ENCODE assay signal across 30 cellular contexts in the genomic region with DNA sequence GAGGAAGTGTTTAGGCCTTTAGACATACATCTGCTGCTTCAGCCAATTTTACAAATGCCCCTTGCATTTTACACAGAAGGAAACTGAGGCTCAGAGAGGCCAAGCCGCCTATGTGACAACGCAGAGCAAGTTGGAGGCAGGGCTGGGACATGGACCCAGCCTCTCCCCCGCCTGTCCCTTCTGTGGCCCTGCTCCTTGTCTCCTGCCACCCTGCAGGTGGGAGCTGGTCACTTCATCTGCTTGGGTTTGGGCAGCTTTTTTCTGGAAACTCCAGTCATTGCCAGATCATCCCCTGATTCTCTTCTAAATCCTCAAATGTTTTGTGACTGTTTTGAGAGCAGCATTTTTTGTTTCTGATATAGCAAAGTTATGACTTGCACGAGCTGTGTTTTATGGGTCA.
"Had no signal": no experiment of that assay in that cellular context is flagged by ENCODE, and none has a peak within 500 bp of the region (broad histone marks: within the 10 kb centered on the region; RNA-seq: fewer than 3 reads in every experiment).

No MANE protein-coding gene starts in this region.

- H3K9me3 Mint-ChIP-seq: naive thymus-derived CD8-positive, alpha-beta T cell; natural killer cell treated with Interleukin-12 subunit alpha and Interleukin-12 subunit beta and Interleukin-15 and Interleukin-18, amount 100 ng/mL, for 72 hours; nephron progenitor cell; neural crest cell; stimulated activated memory B cell treated with anti-CD40 and anti-IgM and Interleukin-4, amounts not matched to agents 10 μg/mL and 1 μg/mL and 100 μg/mL, for 72 hours; stimulated activated naive CD8-positive, alpha-beta T cell treated with anti-CD3 and anti-CD28 coated beads, Interleukin-15, amount 100 ng/mL, for 72 hours; type B pancreatic cell had no signal

- DNase-seq: naive thymus-derived CD8-positive, alpha-beta T cell; nephron progenitor cell; nucleus accumbens; pancreas; right cardiac atrium; spleen; stimulated activated CD4-positive, alpha-beta T cell treated with anti-CD3 and anti-CD28 coated beads, Interleukin-12 subunit alpha, Interleukin-12 subunit beta, amount 100 ng/mL, for 4 hours; stimulated activated CD4-positive, alpha-beta T cell treated with anti-CD3 and anti-CD28 coated beads, Interleukin-1b, Interleukin-23, amount 100 ng/mL, for 48 hours; stimulated activated CD4-positive, alpha-beta T cell treated with anti-CD3 and anti-CD28 coated beads, Interleukin-4, amount 100 ng/mL, for 1 hour; stimulated activated CD4-positive, alpha-beta T cell treated with anti-CD3 and anti-CD28 coated beads, Interleukin-4, amount 100 ng/mL, for 4 hours; stimulated activated CD8-positive, alpha-beta memory T cell treated with anti-CD3 and anti-CD28 coated beads, Interleukin-4, amount 100 ng/mL, for 48 hours; stimulated activated naive CD4-positive, alpha-beta T cell; stimulated activated naive CD8-positive, alpha-beta T cell treated with anti-CD3 and anti-CD28 coated beads, Interleukin-15, amount 100 ng/mL, for 72 hours; stimulated activated naive CD8-positive, alpha-beta T cell treated with anti-CD3 and anti-CD28 coated beads, Interleukin-15, Interleukin-2, amounts not matched to agents 100 U/mL and 50 U/mL, for 24 hours; substantia nigra; testis; tibial artery; transverse colon; upper lobe of right lung; uterus had no signal

- FAIRE-seq: pancreas had no signal

- H3K4me3 Mint-ChIP-seq: naive thymus-derived CD8-positive, alpha-beta T cell; natural killer cell treated with Interleukin-12 subunit alpha and Interleukin-12 subunit beta and Interleukin-15 and Interleukin-18, amount 100 ng/mL, for 72 hours; nephron progenitor cell; neural crest cell; stimulated activated memory B cell treated with anti-CD40 and anti-IgM and Interleukin-4, amounts not matched to agents 10 μg/mL and 1 μg/mL and 100 μg/mL, for 72 hours; stimulated activated naive CD8-positive, alpha-beta T cell treated with anti-CD3 and anti-CD28 coated beads, Interleukin-15, amount 100 ng/mL, for 72 hours; type B pancreatic cell had no signal

- H3K27ac Mint-ChIP-seq: naive thymus-derived CD8-positive, alpha-beta T cell; natural killer cell treated with Interleukin-12 subunit alpha and Interleukin-12 subunit beta and Interleukin-15 and Interleukin-18, amount 100 ng/mL, for 72 hours; nephron progenitor cell; stimulated activated memory B cell treated with anti-CD40 and anti-IgM and Interleukin-4, amounts not matched to agents 10 μg/mL and 1 μg/mL and 100 μg/mL, for 72 hours; stimulated activated naive CD8-positive, alpha-beta T cell treated with anti-CD3 and anti-CD28 coated beads, Interleukin-15, amount 100 ng/mL, for 72 hours; type B pancreatic cell had no signal

- H3K4me2 ChIP-seq: smooth muscle cell had no signal

- ATAC-seq: naive thymus-derived CD8-positive, alpha-beta T cell; natural killer cell treated with Interleukin-12 subunit alpha and Interleukin-12 subunit beta and Interleukin-15 and Interleukin-18, amount 100 ng/mL, for 72 hours; pancreas; right cardiac atrium; sciatic nerve; stimulated activated memory B cell treated with anti-CD40 and anti-IgM and Interleukin-4, amounts not matched to agents 10 μg/mL and 1 μg/mL and 100 μg/mL, for 72 hours; stimulated activated naive CD8-positive, alpha-beta T cell treated with anti-CD3 and anti-CD28 coated beads, Interleukin-15, amount 100 ng/mL, for 72 hours; stimulated activated naive CD8-positive, alpha-beta T cell treated with anti-CD3 and anti-CD28 coated beads, Interleukin-15, Interleukin-2, amounts not matched to agents 100 U/mL and 50 U/mL, for 24 hours; upper lobe of right lung had no signal

- H3K4me1 Mint-ChIP-seq: nephron progenitor cell; neural crest cell; stimulated activated memory B cell treated with anti-CD40 and anti-IgM and Interleukin-4, amounts not matched to agents 10 μg/mL and 1 μg/mL and 100 μg/mL, for 72 hours; stimulated activated naive CD8-positive, alpha-beta T cell treated with anti-CD3 and anti-CD28 coated beads, Interleukin-15, amount 100 ng/mL, for 72 hours had no signal

- H3K36me3 ChIP-seq: neutrophil, pancreas, prostate gland, spleen, suprapubic skin, tibial artery, transverse colon, upper lobe of right lung, uterus had no signal

- H3K9me3 ChIP-seq: neutrophil, pancreas, prostate gland, spleen, suprapubic skin, testis, tibial artery, transverse colon, upper lobe of right lung, uterus had no signal

- H3K4me1 ChIP-seq: pancreas, prostate gland, spleen, suprapubic skin, testis, tibial artery, transverse colon, upper lobe of right lung, uterus had no signal

- H3K36me3 Mint-ChIP-seq: naive thymus-derived CD8-positive, alpha-beta T cell; natural killer cell treated with Interleukin-12 subunit alpha and Interleukin-12 subunit beta and Interleukin-15 and Interleukin-18, amount 100 ng/mL, for 72 hours; stimulated activated memory B cell treated with anti-CD40 and anti-IgM and Interleukin-4, amounts not matched to agents 10 μg/mL and 1 μg/mL and 100 μg/mL, for 72 hours; type B pancreatic cell had no signal

- H3K27ac ChIP-seq: neutrophil, pancreas, prostate gland, skin epidermis, spleen, suprapubic skin, testis, tibial artery, transverse colon, upper lobe of right lung, uterus had no signal

- H3K4me3 ChIP-seq: pancreas, prostate gland, skin epidermis, smooth muscle cell, spleen, suprapubic skin, testis, tibial artery, transverse colon, upper lobe of right lung, uterus had no signal

- H3K27me3 ChIP-seq: pancreas, testis, uterus had no signal
